In genomic region chr3:132660056-132660744, GRCh38 we compare ENCODE assay signal across 8 cellular contexts. TPM values are rescaled to one million over a fixed set of nuclear protein-coding genes. Genes with fewer than 3 reads are reported as not detected.
DNase-seq lines count a peak whose midpoint lies in the region; ATAC-seq and TF ChIP-seq lines count a peak whose summit lies in the region.

Gene UBA5, plus strand, starts transcription at chr3:132660329. Its CDS starts 209 bp downstream, at chr3:132660538.

- H3K27me3 ChIP-seq in esophagus (ENCODE audit: control insufficient read depth in 1 of 2, insufficient read depth in 2 of 2, low read length in 2 of 2) (no peaks in the 10 kb centered on the region), muscle layer of colon (ENCODE audit: control insufficient read depth in 1 of 2, insufficient read depth in 2 of 2, low read length in 2 of 2) (no peaks in the 10 kb centered on the region)

- H3K9me3 Mint-ChIP-seq in activated T-cell treated with anti-CD3 and anti-CD28 coated beads, Interleukin-2, amount 50 U/mL, for 24 hours = no peaks in the 10 kb centered on the region

- POLR2A ChIA-PET in OCI-LY7 (lab: Charles Lee) = interaction anchor here (0.6 to 3.2 kb wide), 10 partner anchors 10 to 1773 kb away, joined by 3 to 19 read pairs (median 3); partner anchors contain the start of gene CDV3

- ATAC-seq in GM19438 (IDR thresholded peaks at IDR 0.05; ENCODE audit: low read depth, unreplicated experiment) (peak; percentile 61), HG03565 (IDR thresholded peaks at IDR 0.05; ENCODE audit: unreplicated experiment) (peak; percentile 59)

- H3K36me3 Mint-ChIP-seq in activated T-cell treated with anti-CD3 and anti-CD28 coated beads, Interleukin-2, amount 50 U/mL, for 24 hours (ENCODE audit: low read depth) = peaks cover 57% of the 10 kb centered on the region

- peak within 1 kb of the TSS; percentile 89 for H3K9ac ChIP-seq in muscle layer of colon (ENCODE audit: low read length)

- DNase-seq in COR-L47 (lab: John Stamatoyannopoulos, UW) = peak; percentile 45
- DNase-seq in OCI-LY7 (ENCODE audit: low spot score) = peak; percentile 81
- DNase-seq in activated T-cell treated with anti-CD3 and anti-CD28 coated beads, Interleukin-2, amount 50 U/mL, for 24 hours = peak; percentile 86
- peak; percentile 39 to 54 for DNase-seq in stimulated activated CD8-positive, alpha-beta memory T cell treated with anti-CD3 and anti-CD28 coated beads, Interleukin-7, amount 100 ng/mL, for 4 hours (ENCODE audit: low read depth in 2 of 2)

- peaks cover 12% of the 10 kb centered on the region; the same call in 1 of the 2 replicates for H3K36me3 ChIP-seq in OCI-LY7 (ENCODE audit: insufficient read depth, low read length)
- H3K36me3 ChIP-seq in esophagus (ENCODE audit: control insufficient read depth in 2 of 2, insufficient read depth in 2 of 2, low read length in 1 of 2) = no peaks in the 10 kb centered on the region
- no peaks in the 10 kb centered on the region for H3K36me3 ChIP-seq in muscle layer of colon (ENCODE audit: insufficient read depth, low read length)

- peak within 1 kb of the TSS; percentile 97 for H3K4me3 Mint-ChIP-seq in activated T-cell treated with anti-CD3 and anti-CD28 coated beads, Interleukin-2, amount 50 U/mL, for 24 hours

- peak within 1 kb of the TSS; percentile 94 for H2AFZ ChIP-seq in OCI-LY7 (ENCODE audit: low read length)

- H3K27me3 Mint-ChIP-seq in activated T-cell treated with anti-CD3 and anti-CD28 coated beads, Interleukin-2, amount 50 U/mL, for 24 hours = no peaks in the 10 kb centered on the region

- H3K4me1 ChIP-seq in OCI-LY7 (ENCODE audit: insufficient read depth, low read length, poor library complexity, severe bottlenecking) = peaks cover 24% of the 10 kb centered on the region
- no peaks in the 10 kb centered on the region for H3K4me1 ChIP-seq in esophagus (ENCODE audit: control insufficient read depth in 2 of 2, insufficient read depth in 2 of 2, low read length in 1 of 2)
- peaks cover 22% of the 10 kb centered on the region for H3K4me1 ChIP-seq in muscle layer of colon (ENCODE audit: insufficient read depth, low read length)

- peaks cover 19% of the 10 kb centered on the region; the same call in 1 of the 2 replicates for H4K20me1 ChIP-seq in OCI-LY7 (ENCODE audit: insufficient read depth, low read length)

- peak within 1 kb of the TSS; percentile 91 for H3K4me2 ChIP-seq in OCI-LY7 (ENCODE audit: low read length)

- peaks cover 70% of the 10 kb centered on the region for H3K79me2 ChIP-seq in OCI-LY7 (ENCODE audit: insufficient read depth, low read depth, low read length)

- TF ChIP-seq CTCF in OCI-LY7 (conservative IDR thresholded peaks at IDR 0.05; ENCODE audit: low read length) = no peak

- no TSS peak for BruUV-seq in OCI-LY7 (replicated peaks; lab: Mats Ljungman, UMichigan)

- H3K27ac Mint-ChIP-seq in activated T-cell treated with anti-CD3 and anti-CD28 coated beads, Interleukin-2, amount 50 U/mL, for 24 hours = peak within 1 kb of the TSS; percentile 98

- WGBS in esophagus, 2 donors = 0% methylated on average over 54 to 58 of the region's 58 CpGs

- H3K9me2 ChIP-seq in OCI-LY7 (ENCODE audit: insufficient read depth, low read length) = no peaks in the 10 kb centered on the region

- H3K9me3 ChIP-seq in OCI-LY7 (ENCODE audit: low read length) = no peaks in the 10 kb centered on the region
- no peaks in the 10 kb centered on the region for H3K9me3 ChIP-seq in esophagus (ENCODE audit: control insufficient read depth in 2 of 2, insufficient read depth in 1 of 2, low read depth in 1 of 2, low read length in 1 of 2)
- no peaks in the 10 kb centered on the region for H3K9me3 ChIP-seq in muscle layer of colon (ENCODE audit: low read length)

- H3K4me3 ChIP-seq in OCI-LY7 (ENCODE audit: low read depth, low read length, poor library complexity, severe bottlenecking) (peak within 1 kb of the TSS; percentile 78), esophagus (ENCODE audit: low read depth in 1 of 2, low read length in 2 of 2) (peak within 1 kb of the TSS; percentile 92 to 99), muscle layer of colon (ENCODE audit: low read depth in 1 of 2, low read length in 2 of 2) (peak within 1 kb of the TSS; percentile 93 to 98)

- peaks cover 62% of the 10 kb centered on the region for H3K4me1 Mint-ChIP-seq in activated T-cell treated with anti-CD3 and anti-CD28 coated beads, Interleukin-2, amount 50 U/mL, for 24 hours (ENCODE audit: low read depth)

- intact Hi-C loops in OCI-LY7 (cut with micrococcal nuclease; ENCODE audit: unreplicated experiment) = loop anchor here (1.0 kb wide), 1 partner anchor 62 kb away; the partner anchor contains the start of gene NPHP3

- CTCF ChIA-PET in OCI-LY7 (lab: Charles Lee; ENCODE audit: unreplicated experiment) = interaction anchor here (1.3 kb wide), 1 partner anchor 124 kb away, joined by 4 read pairs; no protein-coding TSS in a partner anchor

- H3K27ac ChIP-seq in OCI-LY7 (ENCODE audit: low read depth, low read length, poor library complexity, severe bottlenecking) = peak within 1 kb of the TSS; percentile 56
- peak within 1 kb of the TSS; percentile 90 to 92 for H3K27ac ChIP-seq in esophagus (ENCODE audit: low read depth in 2 of 2, low read length in 1 of 2)
- H3K27ac ChIP-seq in muscle layer of colon (ENCODE audit: low read depth, low read length) = peak within 1 kb of the TSS; percentile 94

RNA-seq across cellular contexts. Expression of gene UBA5, which starts in this region (rescaled TPM):
- total RNA-seq in OCI-LY7 (2014; rRNA removed; shearing (Covaris generic)) = 47.5 and 60.8 TPM in 2 replicates
- total RNA-seq in OCI-LY7 (2022) = 44.6 and 45.2 TPM in 2 replicates
- 10 to 100 TPM; 16.3 to 19.2 TPM for polyA plus RNA-seq in esophagus

Comparison
In these comparisons a context has a peak if more than half of its experiments do, and no peak if none do; other contexts are left out.
1. Peak in every context shown above with its lines: DNase-seq, ATAC-seq, H3K4me3 ChIP-seq and H3K27ac ChIP-seq.